Comparison of ENCODE assay signal across 9 cellular contexts in genomic region chr15:66603301-66604179, GRCh38. TPM values are rescaled to one million over a fixed set of nuclear protein-coding genes. Genes with fewer than 3 reads are reported as not detected.
DNase-seq lines count a peak whose midpoint lies in the region; ATAC-seq and TF ChIP-seq lines count a peak whose summit lies in the region.
"Had no signal": no experiment of that assay in that cellular context is flagged by ENCODE, and none has a peak within 500 bp of the region (broad histone marks: within the 10 kb centered on the region; RNA-seq: fewer than 3 reads in every experiment).

No MANE protein-coding gene starts in this region.

- no peaks in the 10 kb centered on the region for H3K79me2 ChIP-seq in SK-N-SH (ENCODE audit: insufficient read depth)

- in situ Hi-C loops in gastrocnemius medialis (cut with MboI; ENCODE audit: low sequenced_read_pairs in 4 of 4): loop anchor here in 2 of 4 donors (5.0 to 25.0 kb wide), 3 partner anchors 164 to 251 kb away; no protein-coding TSS in a partner anchor

- 41% methylated on average over 12 of the region's 14 CpGs for WGBS in SK-N-SH (ENCODE audit: low lambda C conversion rate)

- no peak for TF ChIP-seq EP300 in SK-N-SH (IDR thresholded peaks at IDR 0.05; ENCODE audit: borderline replicate concordance in 1 of 2, low read depth in 1 of 2, low read length in 1 of 2)

- H3K36me3 ChIP-seq in SK-N-SH (replicated peaks in 1 of 2; ENCODE audit: control insufficient read depth in 1 of 2, insufficient read depth in 2 of 2, low read length in 1 of 2) (no peaks in the 10 kb centered on the region), cardiac muscle cell (no peaks in the 10 kb centered on the region), gastrocnemius medialis (no peaks in the 10 kb centered on the region)

- ATAC-seq in gastrocnemius medialis (no peak), HG02840 (IDR thresholded peaks at IDR 0.05; ENCODE audit: low FRiP score, unreplicated experiment) (no peak), GM21515 (IDR thresholded peaks at IDR 0.05; ENCODE audit: unreplicated experiment) (no peak)

- H3K4me1 ChIP-seq in SK-N-SH (ENCODE audit: control insufficient read depth in 1 of 2, insufficient read depth in 2 of 2, low read depth in 1 of 2, low read length in 1 of 2): no peaks in the 10 kb centered on the region; a peak in 1 of 4 replicates
- peaks cover 9% of the 10 kb centered on the region for H3K4me1 ChIP-seq in cardiac muscle cell (ENCODE audit: low read depth)
- H3K4me1 ChIP-seq in gastrocnemius medialis: no peaks in the 10 kb centered on the region

- H3K9me3 ChIP-seq in SK-N-SH (no peaks in the 10 kb centered on the region), cardiac muscle cell (ENCODE audit: low read depth) (no peaks in the 10 kb centered on the region), gastrocnemius medialis (no peaks in the 10 kb centered on the region)

- intact Hi-C loops in gastrocnemius medialis (cut with DNase I; ENCODE audit: low total_unique reads): no loop called here

- no peaks in the 10 kb centered on the region for H3K27me3 ChIP-seq in SK-N-SH (ENCODE audit: insufficient read depth)
- H3K27me3 ChIP-seq in cardiac muscle cell: no peaks in the 10 kb centered on the region
- peaks cover 0 to 4% (median 0%) of the 10 kb centered on the region in 3 donors for H3K27me3 ChIP-seq in gastrocnemius medialis

- no peaks in the 10 kb centered on the region for H3K9me2 ChIP-seq in SK-N-SH

- TF ChIP-seq CTCF in SK-N-SH (IDR thresholded peaks at IDR 0.05): peak; percentile 73
- peak; percentile 83 for TF ChIP-seq CTCF in cardiac muscle cell (IDR thresholded peaks at IDR 0.05; ENCODE audit: low read depth, low read length)
- peak; percentile 34 to 72 (median 63) for TF ChIP-seq CTCF in gastrocnemius medialis (IDR thresholded peaks at IDR 0.05 in 4 of 5, conservative IDR thresholded peaks at IDR 0.05 in 1 of 5)

- DNase-seq in COLO829 (ENCODE audit: low spot score): peak; percentile 47
- peak in 53 of 76 experiments; percentile 1 to 65 (median 30) for DNase-seq in HUDEP-2 (lab: John Stamatoyannopoulos, UW; ENCODE audit: unreplicated experiment in 76 of 76)
- peak; percentile 86 for DNase-seq in SK-N-SH
- DNase-seq in activated naive CD4-positive, alpha-beta T cell treated with Interleukin-2 at 50 U/mL for 16 hours: peak; percentile 55
- peak; percentile 73 to 89 for DNase-seq in cardiac muscle cell (ENCODE audit: low read depth in 1 of 2, low spot score in 1 of 2)
- no peak for DNase-seq in gastrocnemius medialis

- CTCF ChIA-PET in SK-N-SH (lab: Yijun Ruan, JAX): interaction anchor here (0.5 to 10.0 kb wide), 42 partner anchors 9 to 841 kb away, joined by 3 to 108 read pairs (median 4); no protein-coding TSS in a partner anchor

- H3K9ac ChIP-seq in SK-N-SH: no peak overlapping the region

- POLR2A ChIA-PET in SK-N-SH (lab: Yijun Ruan, JAX): interaction anchor here (0.6 kb wide), 1 partner anchor 247 kb away, joined by 3 read pairs; no protein-coding TSS in a partner anchor

- no peaks in the 10 kb centered on the region for H4K20me1 ChIP-seq in SK-N-SH (ENCODE audit: insufficient read depth)

- H3K27ac ChIP-seq in SK-N-SH (ENCODE audit: low read depth in 2 of 2, low read length in 1 of 2) (no peak overlapping the region), cardiac muscle cell (no peak overlapping the region), gastrocnemius medialis (no peak overlapping the region)

- no peak for TF ChIP-seq POLR2A in gastrocnemius medialis (IDR thresholded peaks at IDR 0.05)

- no peak overlapping the region for H3K4me2 ChIP-seq in SK-N-SH

- no peak overlapping the region for H3K4me3 ChIP-seq in SK-N-SH (ENCODE audit: low read depth in 2 of 2, low read length in 1 of 2)
- H3K4me3 ChIP-seq in cardiac muscle cell: no peak overlapping the region
- H3K4me3 ChIP-seq in gastrocnemius medialis: no peak overlapping the region

- no peak overlapping the region for H2AFZ ChIP-seq in SK-N-SH (ENCODE audit: low read depth)

- H3F3A ChIP-seq in SK-N-SH (replicated peaks; ENCODE audit: insufficient read depth): no peaks in the 10 kb centered on the region

- TF ChIP-seq RAD21 in SK-N-SH (IDR thresholded peaks at IDR 0.05; ENCODE audit: low read length): peak; percentile 96

TF ChIP-seq in SK-N-SH, 30 proteins besides CTCF, POLR2A, EP300 and RAD21 (continues in another document):
- TF ChIP-seq YY1 (IDR thresholded peaks at IDR 0.05; ENCODE audit: low read depth) (no peak), PBX3 (IDR thresholded peaks at IDR 0.05) (no peak), ELF1 (IDR thresholded peaks at IDR 0.05) (no peak), FOXJ3 (CRISPR knock-in tag; IDR thresholded peaks at IDR 0.05) (no peak), SIN3A (IDR thresholded peaks at IDR 0.05; ENCODE audit: borderline replicate concordance, low read depth, low read length) (no peak), RCOR1 (IDR thresholded peaks at IDR 0.05; ENCODE audit: low read length) (no peak), MAX (IDR thresholded peaks at IDR 0.05; ENCODE audit: low read depth) (peak; percentile 58; the same call in 1 of the 2 replicates), MEF2A (IDR thresholded peaks at IDR 0.05; ENCODE audit: borderline replicate concordance, low read depth) (no peak), MXI1 (IDR thresholded peaks at IDR 0.05; ENCODE audit: low read depth, low read length) (0 out of 2 replicates have a peak, but pooled peaks have one; percentile 28), GABPA (IDR thresholded peaks at IDR 0.05; ENCODE audit: low read depth) (no peak), REST (IDR thresholded peaks at IDR 0.05; ENCODE audit: low read depth, low read length) (no peak), TEAD4 (IDR thresholded peaks at IDR 0.05; ENCODE audit: borderline replicate concordance, insufficient read depth) (no peak), RFX5 (IDR thresholded peaks at IDR 0.05; ENCODE audit: low read length) (no peak), FOXM1 (IDR thresholded peaks at IDR 0.05; ENCODE audit: low read depth) (no peak), POLR2AphosphoS5 (IDR thresholded peaks at IDR 0.05; ENCODE audit: low read depth, low read length) (no peak), NRF1 (IDR thresholded peaks at IDR 0.05; ENCODE audit: low read depth, low read length) (0 out of 2 replicates have a peak, but pooled peaks have one; percentile 8), NFIC (IDR thresholded peaks at IDR 0.05; ENCODE audit: borderline replicate concordance) (no peak), USF1 (IDR thresholded peaks at IDR 0.05; ENCODE audit: borderline replicate concordance, low read depth) (no peak), JUND (IDR thresholded peaks at IDR 0.05) (no peak), USF2 (IDR thresholded peaks at IDR 0.05; ENCODE audit: borderline replicate concordance, low read depth, low read length) (no peak)

RNA-seq across cellular contexts. Expression of gene LCTL, which starts 37.7 kb away (rescaled TPM):
- polyA plus RNA-seq in SK-N-SH (2012; rRNA removed) (1.9 and 2.4 TPM in 2 replicates), cardiac muscle cell (0.11 and 0.20 TPM in 2 replicates)
- 1.2 and 1.8 TPM in 2 replicates for polyA plus RNA-seq in SK-N-SH (2012; cell fraction: cytosol; rRNA removed)
- 2.7 and 2.8 TPM in 2 replicates for polyA plus RNA-seq in SK-N-SH (2012; cell fraction: nucleus; rRNA removed)
- total RNA-seq in cardiac muscle cell (0.27 TPM in 1 of 2 replicates, not detected in the other), gastrocnemius medialis (not detected)
- total RNA-seq: T-helper 1 cell treated with Interleukin-12 subunit alpha and Interleukin-12 subunit beta and Interleukin-4 antibody, amounts not matched to agents 30 ng/mL and 1 ng/mL, for 36 hours had no signal

Comparison
In these comparisons a context has a peak if more than half of its experiments do, and no peak if none do; other contexts are left out.
1. DNase-seq: peak in COLO829 (single experiment), HUDEP-2 (53 of 76), SK-N-SH (single experiment), activated naive CD4-positive, alpha-beta T cell treated with Interleukin-2 at 50 U/mL for 16 hours (single experiment) and cardiac muscle cell (2 of 2); none in gastrocnemius medialis (0 of 2).
2. Peak in every context shown above with its lines, with median percentiles within 50 percentile points of each other: CTCF ChIP-seq.